In the genomic region with DNA sequence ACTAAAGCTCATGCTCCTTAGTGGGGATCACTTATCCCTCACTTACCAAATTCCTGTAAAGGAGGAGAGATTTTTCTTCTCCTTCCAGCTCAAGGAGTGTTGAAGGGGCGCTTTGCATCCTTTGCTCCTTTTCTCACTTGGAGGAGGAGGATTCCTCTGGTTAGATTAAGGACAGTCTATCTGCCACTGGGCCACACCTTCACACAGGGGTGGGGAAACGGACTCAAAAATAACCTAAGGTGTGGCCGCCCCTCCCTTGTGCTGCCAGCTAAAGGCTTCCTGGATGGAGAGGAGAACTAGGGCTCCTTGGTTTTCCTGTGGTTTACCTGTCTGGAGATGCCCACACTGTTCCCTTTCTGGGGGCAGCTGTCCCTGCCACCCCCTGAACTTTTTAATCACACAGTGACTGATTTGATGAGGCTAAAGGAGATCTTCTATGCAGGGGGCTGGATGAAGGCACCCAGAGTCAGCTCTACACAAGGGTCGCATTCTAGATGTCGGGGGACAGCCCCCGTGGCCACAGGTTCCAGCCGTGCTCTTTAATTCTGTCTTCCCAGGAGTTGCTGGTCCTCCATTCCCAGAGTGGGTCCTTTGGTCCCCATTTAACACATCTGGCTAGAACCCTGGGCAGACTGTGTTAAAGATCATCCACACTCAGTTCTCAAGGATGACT, we compare ENCODE assay signal across 9 cellular contexts. TPM values are rescaled to one million over a fixed set of nuclear protein-coding genes. Genes with fewer than 3 reads are reported as not detected.
A peak's percentile ranks its signal among the peaks of the same experiment; 100 is the strongest.
DNase-seq lines count a peak whose midpoint lies in the region; ATAC-seq and TF ChIP-seq lines count a peak whose summit lies in the region.
"Had no signal": no experiment of that assay in that cellular context is flagged by ENCODE, and none has a peak within 500 bp of the region (broad histone marks: within the 10 kb centered on the region; RNA-seq: fewer than 3 reads in every experiment).

No MANE protein-coding gene starts in this region.

- H3K27ac Mint-ChIP-seq in activated T-cell treated with anti-CD3 and anti-CD28 coated beads, Interleukin-2, amount 50 U/mL, for 72 hours, result peak overlapping the region; percentile 94

- H3K4me1 Mint-ChIP-seq in activated T-cell treated with anti-CD3 and anti-CD28 coated beads, Interleukin-2, amount 50 U/mL, for 72 hours (ENCODE audit: low read depth), result peaks cover 50% of the 10 kb centered on the region

- no peak for DNase-seq in activated T-cell treated with anti-CD3 and anti-CD28 coated beads, Interleukin-2, amount 50 U/mL, for 72 hours
- DNase-seq in activated T-cell treated with anti-CD3 and anti-CD28 coated beads, Interleukin-2, amount 50 U/mL, for 1 hour, result no peak
- DNase-seq in SK-N-MC (ENCODE audit: low read depth, low spot score) (no peak), left colon (peak; percentile 82 to 86), thyroid gland (no peak), kidney glomerular epithelial cell (lab: John Stamatoyannopoulos, UW) (no peak), HUDEP-2 (lab: John Stamatoyannopoulos, UW; ENCODE audit: unreplicated experiment in 76 of 76) (no peak)

- H3K27me3 ChIP-seq in thyroid gland, result no peaks in the 10 kb centered on the region

- no peaks in the 10 kb centered on the region for H3K27me3 Mint-ChIP-seq in activated T-cell treated with anti-CD3 and anti-CD28 coated beads, Interleukin-2, amount 50 U/mL, for 72 hours (ENCODE audit: low read depth)

- no peaks in the 10 kb centered on the region for H3K9me3 ChIP-seq in SK-N-MC (ENCODE audit: low read depth, low read length)
- no peaks in the 10 kb centered on the region for H3K9me3 ChIP-seq in thyroid gland

- no peak for TF ChIP-seq POLR2A in thyroid gland (IDR thresholded peaks at IDR 0.05)
- TF ChIP-seq POLR2A in GM18505 (IDR thresholded peaks at IDR 0.05; ENCODE audit: borderline replicate concordance, extremely low read depth, insufficient read depth, insufficient read length), result no peak

- 82 to 91% methylated on average over 7 of the region's 7 CpGs for WGBS in thyroid gland, 2 donors

- H3K4me3 ChIP-seq in SK-N-MC, result peak overlapping the region; percentile 65
- no peak overlapping the region for H3K4me3 ChIP-seq in thyroid gland (replicated peaks in 1 of 3)

- peak overlapping the region; percentile 82 for H3K27ac ChIP-seq in SK-N-MC
- H3K27ac ChIP-seq in thyroid gland, result peak overlapping the region in 2 of 3 donors; percentile 11 to 49

- no peak for TF ChIP-seq CTCF in thyroid gland (IDR thresholded peaks at IDR 0.05)

- H3K9me3 Mint-ChIP-seq in activated T-cell treated with anti-CD3 and anti-CD28 coated beads, Interleukin-2, amount 50 U/mL, for 72 hours, result no peaks in the 10 kb centered on the region

- ATAC-seq in activated T-cell treated with anti-CD3 and anti-CD28 coated beads, Interleukin-2, amount 50 U/mL, for 72 hours (replicated peaks in 1 of 2), result peak in 1 of 2 donors; percentile 23
- peak; percentile 80 for ATAC-seq in left colon
- ATAC-seq in GM18505 (IDR thresholded peaks at IDR 0.05; ENCODE audit: unreplicated experiment), result no peak
- ATAC-seq: Panc1 had no signal

- H3K4me1 ChIP-seq in thyroid gland, result peaks cover 26 to 34% of the 10 kb centered on the region in 2 donors

- H3K9ac ChIP-seq in SK-N-MC (ENCODE audit: insufficient read length), result no peak overlapping the region

- H3K36me3 ChIP-seq in SK-N-MC (ENCODE audit: insufficient read depth, low read length), result no peaks in the 10 kb centered on the region; the same call in 1 of the 2 replicates
- H3K36me3 ChIP-seq in thyroid gland, result no peaks in the 10 kb centered on the region

- intact Hi-C loops in left colon (cut with DNase I, micrococcal nuclease), result no loop called here
- intact Hi-C loops in thyroid gland (cut with DNase I), result no loop called here

- H3K4me3 Mint-ChIP-seq in activated T-cell treated with anti-CD3 and anti-CD28 coated beads, Interleukin-2, amount 50 U/mL, for 72 hours, result peak overlapping the region; percentile 77 to 81

- H3K36me3 Mint-ChIP-seq in activated T-cell treated with anti-CD3 and anti-CD28 coated beads, Interleukin-2, amount 50 U/mL, for 72 hours (ENCODE audit: insufficient read depth in 2 of 2), result no peaks in the 10 kb centered on the region

RNA-seq across cellular contexts. Expression of a gene that starts 14.4 kb away (rescaled TPM):
- 10 to 100 TPM; 19.1 to 23.4 TPM for total RNA-seq in activated T-cell treated with anti-CD3 and anti-CD28 coated beads, Interleukin-2, amount 50 U/mL, for 72 hours
- total RNA-seq in left colon (10 to 100 TPM; 82.4 to 91.9 TPM), thyroid gland (10 to 100 TPM; 30.1 to 68.7 (median 37.7) TPM)

Comparison
In these comparisons a context has a peak if more than half of its experiments do, and no peak if none do; other contexts are left out.
1. DNase-seq: peak in left colon (2 of 2); none in activated T-cell treated with anti-CD3 and anti-CD28 coated beads, Interleukin-2, amount 50 U/mL, for 72 hours (0 of 2), activated T-cell treated with anti-CD3 and anti-CD28 coated beads, Interleukin-2, amount 50 U/mL, for 1 hour (single experiment), SK-N-MC (single experiment), thyroid gland (0 of 2), kidney glomerular epithelial cell (single experiment) and HUDEP-2 (0 of 76).